Comparison of ENCODE assay signal across 1 cellular context in the genomic region with DNA sequence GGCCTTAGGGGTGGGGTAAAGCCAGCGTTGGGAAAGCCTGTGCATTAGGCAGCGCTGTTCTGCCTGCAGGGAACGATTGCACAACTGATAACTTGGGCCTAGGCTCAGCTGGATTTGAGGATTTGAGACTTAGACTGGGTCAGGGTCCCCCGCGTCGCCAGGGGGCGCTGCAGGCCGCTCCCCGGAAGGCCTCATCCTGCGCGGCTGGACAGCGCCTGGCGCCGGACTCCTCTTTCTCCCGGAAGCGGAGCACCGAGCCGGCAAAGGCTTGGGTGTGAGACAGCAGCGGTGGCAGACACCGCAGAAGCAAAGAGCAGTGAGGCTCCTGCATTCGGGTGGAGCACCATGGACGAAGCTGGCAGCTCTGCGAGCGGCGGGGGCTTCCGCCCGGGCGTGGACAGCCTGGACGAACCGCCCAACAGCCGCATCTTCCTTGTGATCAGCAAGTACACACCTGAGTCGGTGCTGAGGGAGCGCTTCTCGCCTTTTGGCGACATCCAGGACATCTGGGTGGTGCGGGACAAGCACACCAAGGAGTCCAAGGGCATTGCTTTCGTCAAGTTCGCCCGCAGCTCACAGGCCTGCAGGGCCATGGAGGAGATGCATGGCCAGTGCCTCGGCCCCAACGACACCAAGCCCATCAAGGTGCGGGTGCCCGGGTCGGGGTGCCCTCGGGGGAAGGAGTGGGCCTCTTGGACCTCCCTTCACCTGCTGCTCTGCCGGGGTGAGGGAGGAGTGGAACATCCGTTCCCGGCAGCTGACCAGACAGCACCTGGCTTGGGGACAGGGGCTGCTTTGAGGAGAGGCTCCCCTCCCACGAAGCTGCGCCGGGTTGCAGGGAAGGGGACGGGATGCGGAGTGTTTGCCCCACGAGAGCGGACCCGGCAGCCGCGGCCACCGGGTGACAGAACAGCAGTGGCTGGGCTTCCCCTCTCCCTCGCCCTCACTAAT.
A peak's percentile ranks its signal among the peaks of the same experiment; 100 is the strongest.
TF ChIP-seq lines count a peak whose summit lies in the region.

A gene with protein sequence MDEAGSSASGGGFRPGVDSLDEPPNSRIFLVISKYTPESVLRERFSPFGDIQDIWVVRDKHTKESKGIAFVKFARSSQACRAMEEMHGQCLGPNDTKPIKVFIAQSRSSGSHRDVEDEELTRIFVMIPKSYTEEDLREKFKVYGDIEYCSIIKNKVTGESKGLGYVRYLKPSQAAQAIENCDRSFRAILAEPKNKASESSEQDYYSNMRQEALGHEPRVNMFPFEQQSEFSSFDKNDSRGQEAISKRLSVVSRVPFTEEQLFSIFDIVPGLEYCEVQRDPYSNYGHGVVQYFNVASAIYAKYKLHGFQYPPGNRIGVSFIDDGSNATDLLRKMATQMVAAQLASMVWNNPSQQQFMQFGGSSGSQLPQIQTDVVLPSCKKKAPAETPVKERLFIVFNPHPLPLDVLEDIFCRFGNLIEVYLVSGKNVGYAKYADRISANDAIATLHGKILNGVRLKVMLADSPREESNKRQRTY (plus strand): TSS at position 236 of the 951 bp plus-strand sequence. CDS start 110 bp downstream, at position 346.

TF ChIP-seq in K562, 482 proteins besides CTCF, POLR2A, EP300 and RAD21 (continued from another document and continues in another):
- TF ChIP-seq, protein P1, sequence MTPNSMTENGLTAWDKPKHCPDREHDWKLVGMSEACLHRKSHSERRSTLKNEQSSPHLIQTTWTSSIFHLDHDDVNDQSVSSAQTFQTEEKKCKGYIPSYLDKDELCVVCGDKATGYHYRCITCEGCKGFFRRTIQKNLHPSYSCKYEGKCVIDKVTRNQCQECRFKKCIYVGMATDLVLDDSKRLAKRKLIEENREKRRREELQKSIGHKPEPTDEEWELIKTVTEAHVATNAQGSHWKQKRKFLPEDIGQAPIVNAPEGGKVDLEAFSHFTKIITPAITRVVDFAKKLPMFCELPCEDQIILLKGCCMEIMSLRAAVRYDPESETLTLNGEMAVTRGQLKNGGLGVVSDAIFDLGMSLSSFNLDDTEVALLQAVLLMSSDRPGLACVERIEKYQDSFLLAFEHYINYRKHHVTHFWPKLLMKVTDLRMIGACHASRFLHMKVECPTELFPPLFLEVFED (CRISPR knock-in tag; conservative IDR thresholded peaks at IDR 0.05): no peak
- TF ChIP-seq EP400 (IDR thresholded peaks at IDR 0.05) (peak; percentile 75; the same call in 1 of the 2 replicates), RHOXF2B (CRISPR knock-in tag; conservative IDR thresholded peaks at IDR 0.05) (no peak), ZNF695 (CRISPR knock-in tag; IDR thresholded peaks at IDR 0.05) (no peak), ZFPM2 (CRISPR knock-in tag; IDR thresholded peaks at IDR 0.05) (no peak), PHTF2 (CRISPR knock-in tag; IDR thresholded peaks at IDR 0.05) (no peak), EZH2 (IDR thresholded peaks at IDR 0.05; ENCODE audit: borderline replicate concordance, low read depth, low read length) (no peak), SMARCA4 (IDR thresholded peaks at IDR 0.05) (no peak), ZNF785 (CRISPR knock-in tag; IDR thresholded peaks at IDR 0.05) (no peak), BDP1 (IDR thresholded peaks at IDR 0.05; ENCODE audit: insufficient read depth, insufficient read length) (no peak), STAT5B (CRISPR knock-in tag; IDR thresholded peaks at IDR 0.05) (no peak), TCF3 (CRISPR knock-in tag; IDR thresholded peaks at IDR 0.05) (peak; percentile 42; the same call in 1 of the 2 replicates), SP2 (IDR thresholded peaks at IDR 0.05; ENCODE audit: extremely low read depth, low read depth, low read length, poor library complexity, severe bottlenecking) (peak; percentile 94), CHCHD3 (CRISPR knock-in tag; IDR thresholded peaks at IDR 0.05) (no peak), NUFIP1 (IDR thresholded peaks at IDR 0.05; ENCODE audit: partially characterized antibody) (no peak), XRCC3 (IDR thresholded peaks at IDR 0.05) (no peak), CBFA2T2 (conservative IDR thresholded peaks at IDR 0.05) (no peak), JUND (IDR thresholded peaks at IDR 0.05; ENCODE audit: borderline replicate concordance, low read depth, low read length) (peak; percentile 72), JUND (tag; IDR thresholded peaks at IDR 0.05; ENCODE audit: borderline replicate concordance, low read depth, low read length) (no peak; the same call in 2 of the 3 replicates), SMAD1 (IDR thresholded peaks at IDR 0.05; ENCODE audit: low read depth, low read length, partially characterized antibody) (peak; percentile 41), SREBF1 (IDR thresholded peaks at IDR 0.05; ENCODE audit: borderline replicate concordance, low read depth, low read length) (peak; percentile 63; the same call in 1 of the 2 replicates), RUNX1 (IDR thresholded peaks at IDR 0.05; ENCODE audit: low read depth) (no peak), CBX2 (IDR thresholded peaks at IDR 0.05; ENCODE audit: insufficient read depth, low read length, poor library complexity, severe bottlenecking) (no peak), JUNB (CRISPR knock-in tag; conservative IDR thresholded peaks at IDR 0.05) (no peak), BRF1 (IDR thresholded peaks at IDR 0.05; ENCODE audit: borderline replicate concordance, extremely low read depth, insufficient read length) (no peak), FOXA1 (IDR thresholded peaks at IDR 0.05; ENCODE audit: borderline replicate concordance) (no peak), CBFB (CRISPR knock-in tag; IDR thresholded peaks at IDR 0.05) (peak; percentile 65; the same call in 1 of the 2 replicates), CC2D1A (IDR thresholded peaks at IDR 0.05) (peak; percentile 93)
- TF ChIP-seq, protein P2, sequence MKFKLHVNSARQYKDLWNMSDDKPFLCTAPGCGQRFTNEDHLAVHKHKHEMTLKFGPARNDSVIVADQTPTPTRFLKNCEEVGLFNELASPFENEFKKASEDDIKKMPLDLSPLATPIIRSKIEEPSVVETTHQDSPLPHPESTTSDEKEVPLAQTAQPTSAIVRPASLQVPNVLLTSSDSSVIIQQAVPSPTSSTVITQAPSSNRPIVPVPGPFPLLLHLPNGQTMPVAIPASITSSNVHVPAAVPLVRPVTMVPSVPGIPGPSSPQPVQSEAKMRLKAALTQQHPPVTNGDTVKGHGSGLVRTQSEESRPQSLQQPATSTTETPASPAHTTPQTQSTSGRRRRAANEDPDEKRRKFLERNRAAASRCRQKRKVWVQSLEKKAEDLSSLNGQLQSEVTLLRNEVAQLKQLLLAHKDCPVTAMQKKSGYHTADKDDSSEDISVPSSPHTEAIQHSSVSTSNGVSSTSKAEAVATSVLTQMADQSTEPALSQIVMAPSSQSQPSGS (CRISPR knock-in tag; IDR thresholded peaks at IDR 0.05): no peak
- TF ChIP-seq, protein P3, sequence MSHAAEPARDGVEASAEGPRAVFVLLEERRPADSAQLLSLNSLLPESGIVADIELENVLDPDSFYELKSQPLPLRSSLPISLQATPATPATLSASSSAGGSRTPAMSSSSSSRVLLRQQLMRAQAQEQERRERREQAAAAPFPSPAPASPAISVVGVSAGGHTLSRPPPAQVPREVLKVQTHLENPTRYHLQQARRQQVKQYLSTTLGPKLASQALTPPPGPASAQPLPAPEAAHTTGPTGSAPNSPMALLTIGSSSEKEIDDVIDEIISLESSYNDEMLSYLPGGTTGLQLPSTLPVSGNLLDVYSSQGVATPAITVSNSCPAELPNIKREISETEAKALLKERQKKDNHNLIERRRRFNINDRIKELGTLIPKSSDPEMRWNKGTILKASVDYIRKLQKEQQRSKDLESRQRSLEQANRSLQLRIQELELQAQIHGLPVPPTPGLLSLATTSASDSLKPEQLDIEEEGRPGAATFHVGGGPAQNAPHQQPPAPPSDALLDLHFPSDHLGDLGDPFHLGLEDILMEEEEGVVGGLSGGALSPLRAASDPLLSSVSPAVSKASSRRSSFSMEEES (CRISPR knock-in tag; IDR thresholded peaks at IDR 0.05): no peak
- TF ChIP-seq, protein P4, sequence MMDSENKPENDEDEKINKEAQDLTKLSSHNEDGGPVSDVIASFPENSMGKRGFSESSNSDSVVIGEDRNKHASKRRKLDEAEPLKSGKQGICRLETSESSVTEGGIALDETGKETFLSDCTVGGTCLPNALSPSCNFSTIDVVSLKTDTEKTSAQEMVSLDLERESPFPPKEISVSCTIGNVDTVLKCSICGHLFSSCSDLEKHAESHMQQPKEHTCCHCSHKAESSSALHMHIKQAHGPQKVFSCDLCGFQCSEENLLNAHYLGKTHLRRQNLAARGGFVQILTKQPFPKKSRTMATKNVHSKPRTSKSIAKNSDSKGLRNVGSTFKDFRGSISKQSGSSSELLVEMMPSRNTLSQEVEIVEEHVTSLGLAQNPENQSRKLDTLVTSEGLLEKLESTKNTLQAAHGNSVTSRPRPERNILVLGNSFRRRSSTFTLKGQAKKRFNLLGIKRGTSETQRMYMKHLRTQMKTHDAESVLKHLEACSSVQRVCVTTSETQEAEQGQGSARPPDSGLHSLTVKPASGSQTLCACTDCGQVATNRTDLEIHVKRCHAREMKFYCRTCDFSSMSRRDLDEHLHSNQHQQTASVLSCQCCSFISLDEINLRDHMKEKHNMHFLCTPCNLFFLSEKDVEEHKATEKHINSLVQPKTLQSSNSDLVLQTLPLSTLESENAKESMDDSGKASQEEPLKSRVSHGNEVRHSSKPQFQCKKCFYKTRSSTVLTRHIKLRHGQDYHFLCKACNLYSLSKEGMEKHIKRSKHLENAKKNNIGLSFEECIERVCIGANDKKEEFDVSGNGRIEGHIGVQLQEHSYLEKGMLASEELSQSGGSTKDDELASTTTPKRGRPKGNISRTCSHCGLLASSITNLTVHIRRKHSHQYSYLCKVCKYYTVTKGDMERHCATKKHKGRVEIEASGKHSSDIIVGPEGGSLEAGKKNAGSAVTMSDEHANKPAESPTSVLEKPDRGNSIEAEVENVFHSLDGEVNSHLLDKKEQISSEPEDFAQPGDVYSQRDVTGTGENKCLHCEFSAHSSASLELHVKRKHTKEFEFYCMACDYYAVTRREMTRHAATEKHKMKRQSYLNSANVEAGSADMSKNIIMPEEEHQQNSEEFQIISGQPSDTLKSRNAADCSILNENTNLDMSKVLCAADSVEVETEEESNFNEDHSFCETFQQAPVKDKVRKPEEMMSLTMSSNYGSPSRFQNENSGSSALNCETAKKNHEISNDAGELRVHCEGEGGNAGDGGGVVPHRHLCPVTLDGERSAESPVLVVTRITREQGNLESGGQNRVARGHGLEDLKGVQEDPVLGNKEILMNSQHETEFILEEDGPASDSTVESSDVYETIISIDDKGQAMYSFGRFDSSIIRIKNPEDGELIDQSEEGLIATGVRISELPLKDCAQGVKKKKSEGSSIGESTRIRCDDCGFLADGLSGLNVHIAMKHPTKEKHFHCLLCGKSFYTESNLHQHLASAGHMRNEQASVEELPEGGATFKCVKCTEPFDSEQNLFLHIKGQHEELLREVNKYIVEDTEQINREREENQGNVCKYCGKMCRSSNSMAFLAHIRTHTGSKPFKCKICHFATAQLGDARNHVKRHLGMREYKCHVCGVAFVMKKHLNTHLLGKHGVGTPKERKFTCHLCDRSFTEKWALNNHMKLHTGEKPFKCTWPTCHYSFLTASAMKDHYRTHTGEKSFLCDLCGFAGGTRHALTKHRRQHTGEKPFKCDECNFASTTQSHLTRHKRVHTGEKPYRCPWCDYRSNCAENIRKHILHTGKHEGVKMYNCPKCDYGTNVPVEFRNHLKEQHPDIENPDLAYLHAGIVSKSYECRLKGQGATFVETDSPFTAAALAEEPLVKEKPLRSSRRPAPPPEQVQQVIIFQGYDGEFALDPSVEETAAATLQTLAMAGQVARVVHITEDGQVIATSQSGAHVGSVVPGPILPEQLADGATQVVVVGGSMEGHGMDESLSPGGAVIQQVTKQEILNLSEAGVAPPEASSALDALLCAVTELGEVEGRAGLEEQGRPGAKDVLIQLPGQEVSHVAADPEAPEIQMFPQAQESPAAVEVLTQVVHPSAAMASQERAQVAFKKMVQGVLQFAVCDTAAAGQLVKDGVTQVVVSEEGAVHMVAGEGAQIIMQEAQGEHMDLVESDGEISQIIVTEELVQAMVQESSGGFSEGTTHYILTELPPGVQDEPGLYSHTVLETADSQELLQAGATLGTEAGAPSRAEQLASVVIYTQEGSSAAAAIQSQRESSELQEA (IDR thresholded peaks at IDR 0.05; ENCODE audit: low read depth): no peak
- TF ChIP-seq, protein P5, sequence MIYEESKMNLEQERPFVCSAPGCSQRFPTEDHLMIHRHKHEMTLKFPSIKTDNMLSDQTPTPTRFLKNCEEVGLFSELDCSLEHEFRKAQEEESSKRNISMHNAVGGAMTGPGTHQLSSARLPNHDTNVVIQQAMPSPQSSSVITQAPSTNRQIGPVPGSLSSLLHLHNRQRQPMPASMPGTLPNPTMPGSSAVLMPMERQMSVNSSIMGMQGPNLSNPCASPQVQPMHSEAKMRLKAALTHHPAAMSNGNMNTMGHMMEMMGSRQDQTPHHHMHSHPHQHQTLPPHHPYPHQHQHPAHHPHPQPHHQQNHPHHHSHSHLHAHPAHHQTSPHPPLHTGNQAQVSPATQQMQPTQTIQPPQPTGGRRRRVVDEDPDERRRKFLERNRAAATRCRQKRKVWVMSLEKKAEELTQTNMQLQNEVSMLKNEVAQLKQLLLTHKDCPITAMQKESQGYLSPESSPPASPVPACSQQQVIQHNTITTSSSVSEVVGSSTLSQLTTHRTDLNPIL (CRISPR knock-in tag; IDR thresholded peaks at IDR 0.05): no peak
- TF ChIP-seq, protein P6, sequence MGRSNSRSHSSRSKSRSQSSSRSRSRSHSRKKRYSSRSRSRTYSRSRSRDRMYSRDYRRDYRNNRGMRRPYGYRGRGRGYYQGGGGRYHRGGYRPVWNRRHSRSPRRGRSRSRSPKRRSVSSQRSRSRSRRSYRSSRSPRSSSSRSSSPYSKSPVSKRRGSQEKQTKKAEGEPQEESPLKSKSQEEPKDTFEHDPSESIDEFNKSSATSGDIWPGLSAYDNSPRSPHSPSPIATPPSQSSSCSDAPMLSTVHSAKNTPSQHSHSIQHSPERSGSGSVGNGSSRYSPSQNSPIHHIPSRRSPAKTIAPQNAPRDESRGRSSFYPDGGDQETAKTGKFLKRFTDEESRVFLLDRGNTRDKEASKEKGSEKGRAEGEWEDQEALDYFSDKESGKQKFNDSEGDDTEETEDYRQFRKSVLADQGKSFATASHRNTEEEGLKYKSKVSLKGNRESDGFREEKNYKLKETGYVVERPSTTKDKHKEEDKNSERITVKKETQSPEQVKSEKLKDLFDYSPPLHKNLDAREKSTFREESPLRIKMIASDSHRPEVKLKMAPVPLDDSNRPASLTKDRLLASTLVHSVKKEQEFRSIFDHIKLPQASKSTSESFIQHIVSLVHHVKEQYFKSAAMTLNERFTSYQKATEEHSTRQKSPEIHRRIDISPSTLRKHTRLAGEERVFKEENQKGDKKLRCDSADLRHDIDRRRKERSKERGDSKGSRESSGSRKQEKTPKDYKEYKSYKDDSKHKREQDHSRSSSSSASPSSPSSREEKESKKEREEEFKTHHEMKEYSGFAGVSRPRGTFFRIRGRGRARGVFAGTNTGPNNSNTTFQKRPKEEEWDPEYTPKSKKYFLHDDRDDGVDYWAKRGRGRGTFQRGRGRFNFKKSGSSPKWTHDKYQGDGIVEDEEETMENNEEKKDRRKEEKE (IDR thresholded peaks at IDR 0.05; ENCODE audit: borderline replicate concordance in 1 of 2, control insufficient read depth in 1 of 2, low read depth in 2 of 2, low read length in 1 of 2): peak in 1 of 2 experiments; percentile 85; a peak in 2 of 4 replicates
- TF ChIP-seq, protein P7, sequence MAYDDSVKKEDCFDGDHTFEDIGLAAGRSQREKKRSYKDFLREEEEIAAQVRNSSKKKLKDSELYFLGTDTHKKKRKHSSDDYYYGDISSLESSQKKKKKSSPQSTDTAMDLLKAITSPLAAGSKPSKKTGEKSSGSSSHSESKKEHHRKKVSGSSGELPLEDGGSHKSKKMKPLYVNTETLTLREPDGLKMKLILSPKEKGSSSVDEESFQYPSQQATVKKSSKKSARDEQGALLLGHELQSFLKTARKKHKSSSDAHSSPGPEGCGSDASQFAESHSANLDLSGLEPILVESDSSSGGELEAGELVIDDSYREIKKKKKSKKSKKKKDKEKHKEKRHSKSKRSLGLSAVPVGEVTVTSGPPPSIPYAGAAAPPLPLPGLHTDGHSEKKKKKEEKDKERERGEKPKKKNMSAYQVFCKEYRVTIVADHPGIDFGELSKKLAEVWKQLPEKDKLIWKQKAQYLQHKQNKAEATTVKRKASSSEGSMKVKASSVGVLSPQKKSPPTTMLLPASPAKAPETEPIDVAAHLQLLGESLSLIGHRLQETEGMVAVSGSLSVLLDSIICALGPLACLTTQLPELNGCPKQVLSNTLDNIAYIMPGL (CRISPR knock-in tag; IDR thresholded peaks at IDR 0.05): peak; percentile 86; the same call in 1 of the 2 replicates
